23 cellular contexts compared by ENCODE assay signal in the genomic region with DNA sequence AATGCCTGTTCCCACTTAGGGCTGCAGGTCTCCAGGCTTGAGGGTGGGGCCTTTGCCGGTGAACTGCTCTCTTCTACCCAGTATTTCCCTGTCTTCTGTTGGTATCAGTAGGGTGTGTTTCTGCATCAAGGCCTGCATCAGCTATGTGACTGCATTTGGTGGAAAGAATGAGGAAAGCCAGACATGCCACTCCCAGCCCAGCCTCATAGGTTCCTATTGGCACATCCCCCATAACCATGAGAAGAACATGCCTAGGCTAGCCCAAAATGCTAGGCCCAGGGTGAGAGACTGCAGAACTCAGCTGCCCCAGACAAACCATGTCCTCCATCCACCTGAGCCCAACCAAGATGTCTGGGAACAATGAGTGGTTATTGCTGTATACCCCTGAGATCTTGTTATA.
"Had no signal": no experiment of that assay in that cellular context is flagged by ENCODE, and none has a peak within 500 bp of the region (broad histone marks: within the 10 kb centered on the region; RNA-seq: fewer than 3 reads in every experiment).

No MANE protein-coding gene starts in this region.

- H3K36me3 Mint-ChIP-seq: activated CD4-positive, alpha-beta memory T cell treated with anti-CD3 and anti-CD28 coated beads for 36 hours; activated naive CD4-positive, alpha-beta T cell treated with anti-CD3 and anti-CD28 coated beads, Interleukin-2, amount 10 ng/mL, durations not matched to agents 7 days and 5 days; activated naive CD8-positive, alpha-beta T cell treated with anti-CD3 and anti-CD28 coated beads for 36 hours had no signal

- DNase-seq: activated CD4-positive, alpha-beta memory T cell treated with anti-CD3 and anti-CD28 coated beads for 36 hours; activated CD4-positive, alpha-beta T cell treated with anti-CD3 and anti-CD28 coated beads for 48 hours; activated CD4-positive, CD25-positive, alpha-beta regulatory T cell treated with anti-CD3 and anti-CD28 coated beads, Interleukin-2, amount 50 U/mL, for 72 hours; activated CD8-positive, alpha-beta memory T cell treated with anti-CD3 and anti-CD28 coated beads for 24 hours; activated gamma-delta T cell treated with Interleukin-2 at 50 U/mL for 16 hours; activated naive CD4-positive, alpha-beta T cell treated with anti-CD3 and anti-CD28 coated beads, Interleukin-2, amount 10 ng/mL, durations not matched to agents 7 days and 5 days; activated naive CD8-positive, alpha-beta T cell treated with anti-CD3 and anti-CD28 coated beads for 36 hours; activated T-cell treated with anti-CD3 and anti-CD28 coated beads for 4 hours; activated T-cell treated with anti-CD3 and anti-CD28 coated beads, Interleukin-2, amount 50 U/mL, for 72 hours; brain microvascular endothelial cell; caudate nucleus; Karpas-422; NCI-H146; NCI-H187 treated with DMSO at 0.1 percent for 48 hours; NCI-H2081 treated with DMSO at 0.1 percent for 48 hours; NCI-H446; Peyer's patch; SHP77 treated with DMSO at 0.1 percent for 48 hours; T-helper 17 cell; T-helper 9 cell had no signal

- H3K4me1 Mint-ChIP-seq: activated naive CD4-positive, alpha-beta T cell treated with anti-CD3 and anti-CD28 coated beads, Interleukin-2, amount 10 ng/mL, durations not matched to agents 7 days and 5 days; activated naive CD8-positive, alpha-beta T cell treated with anti-CD3 and anti-CD28 coated beads for 36 hours; T-helper 17 cell had no signal

- H3K4me3 ChIP-seq: K562, Peyer's patch had no signal

- H3K4me3 Mint-ChIP-seq: activated CD4-positive, alpha-beta memory T cell treated with anti-CD3 and anti-CD28 coated beads for 36 hours; activated naive CD4-positive, alpha-beta T cell treated with anti-CD3 and anti-CD28 coated beads, Interleukin-2, amount 10 ng/mL, durations not matched to agents 7 days and 5 days; activated naive CD8-positive, alpha-beta T cell treated with anti-CD3 and anti-CD28 coated beads for 36 hours; activated T-cell treated with anti-CD3 and anti-CD28 coated beads, Interleukin-2, amount 50 U/mL, for 72 hours; T-helper 17 cell; WTC11 had no signal

- H3K27ac ChIP-seq: brain microvascular endothelial cell, Peyer's patch had no signal

- FAIRE-seq: K562 had no signal

- H3K27ac Mint-ChIP-seq: activated CD4-positive, alpha-beta memory T cell treated with anti-CD3 and anti-CD28 coated beads for 36 hours; activated naive CD4-positive, alpha-beta T cell treated with anti-CD3 and anti-CD28 coated beads, Interleukin-2, amount 10 ng/mL, durations not matched to agents 7 days and 5 days; activated naive CD8-positive, alpha-beta T cell treated with anti-CD3 and anti-CD28 coated beads for 36 hours; activated T-cell treated with anti-CD3 and anti-CD28 coated beads, Interleukin-2, amount 50 U/mL, for 72 hours; activated T-helper 2 cell treated with anti-CD3 and anti-CD28 coated beads, Interferon-gamma antibody, Interleukin-2, Interleukin-4, amounts not matched to agents 10 μg/mL and 5 μg/mL and 100 μg/mL, durations not matched to agents 14 hours and 24 hours and 36 hours; T-helper 17 cell; WTC11 had no signal

- H3K27me3 ChIP-seq: brain microvascular endothelial cell, Peyer's patch had no signal

- H3K9me3 Mint-ChIP-seq: activated CD4-positive, alpha-beta memory T cell treated with anti-CD3 and anti-CD28 coated beads for 36 hours; activated naive CD4-positive, alpha-beta T cell treated with anti-CD3 and anti-CD28 coated beads, Interleukin-2, amount 10 ng/mL, durations not matched to agents 7 days and 5 days; activated naive CD8-positive, alpha-beta T cell treated with anti-CD3 and anti-CD28 coated beads for 36 hours; activated T-cell treated with anti-CD3 and anti-CD28 coated beads, Interleukin-2, amount 50 U/mL, for 72 hours; activated T-helper 2 cell treated with anti-CD3 and anti-CD28 coated beads, Interferon-gamma antibody, Interleukin-2, Interleukin-4, amounts not matched to agents 10 μg/mL and 5 μg/mL and 100 μg/mL, durations not matched to agents 14 hours and 24 hours and 36 hours had no signal

- H3K4me1 ChIP-seq: Peyer's patch had no signal

- H3K9me3 ChIP-seq: Peyer's patch had no signal

- ATAC-seq: activated T-cell treated with anti-CD3 and anti-CD28 coated beads, Interleukin-2, amount 50 U/mL, for 72 hours; K562; T-helper 17 cell; WTC11 had no signal

- H3K27me3 Mint-ChIP-seq: activated CD4-positive, alpha-beta memory T cell treated with anti-CD3 and anti-CD28 coated beads for 36 hours; activated naive CD4-positive, alpha-beta T cell treated with anti-CD3 and anti-CD28 coated beads, Interleukin-2, amount 10 ng/mL, durations not matched to agents 7 days and 5 days; activated naive CD8-positive, alpha-beta T cell treated with anti-CD3 and anti-CD28 coated beads for 36 hours had no signal

- H3K36me3 ChIP-seq: brain microvascular endothelial cell, Peyer's patch had no signal
